Comparison of ENCODE assay signal across 9 cellular contexts in genomic region chr11:16981651-16982194, GRCh38. TPM values are rescaled to one million over a fixed set of nuclear protein-coding genes. Genes with fewer than 3 reads are reported as not detected.
DNase-seq lines count a peak whose midpoint lies in the region; ATAC-seq and TF ChIP-seq lines count a peak whose summit lies in the region.
"Had no signal": no experiment of that assay in that cellular context is flagged by ENCODE, and none has a peak within 500 bp of the region (broad histone marks: within the 10 kb centered on the region; RNA-seq: fewer than 3 reads in every experiment).

No MANE protein-coding gene starts in this region.

- no peaks in the 10 kb centered on the region for H3K9me3 ChIP-seq in tibial nerve
- H3K9me3 ChIP-seq: A549 had no signal

- ATAC-seq in left lobe of liver (peak; percentile 7), GM21737 (IDR thresholded peaks at IDR 0.05; ENCODE audit: unreplicated experiment) (no peak)

- TF ChIP-seq CTCF in coronary artery (IDR thresholded peaks at IDR 0.05), result no peak
- TF ChIP-seq CTCF in tibial nerve (IDR thresholded peaks at IDR 0.05), result no peak
- no peak for TF ChIP-seq CTCF in GM10248 (IDR thresholded peaks at IDR 0.05; ENCODE audit: control extremely low read depth, extremely low read depth, low read depth, missing control alignments)

- POLR2A ChIA-PET in GM10248 (lab: Yijun Ruan, JAX), result no interaction called here

- peak in 2 of 3 experiments; percentile 8 to 36 for DNase-seq in NCI-H1417 (lab: John Stamatoyannopoulos, UW)
- DNase-seq in NCI-H1417 treated with DMSO at 0.1 percent for 48 hours (lab: John Stamatoyannopoulos, UW), result no peak
- DNase-seq in coronary artery (ENCODE audit: low spot score), result no peak
- no peak for DNase-seq in left lobe of liver (ENCODE audit: low spot score)
- peak; percentile 36 to 52 for DNase-seq in tibial nerve (ENCODE audit: low spot score in 2 of 2)
- DNase-seq in GM10248 (ENCODE audit: extremely low spot score), result no peak
- no peak for DNase-seq in SKM-1 (lab: John Stamatoyannopoulos, UW; ENCODE audit: unreplicated experiment)

- H3K27ac ChIP-seq in coronary artery (peak overlapping the region; percentile 10 to 30), tibial nerve (peak overlapping the region; percentile 69 to 93 (median 84))
- H3K27ac ChIP-seq: A549 had no signal

- WGBS in tibial nerve, 2 donors, result 18 to 44% methylated on average over 9 of the region's 9 CpGs

- H3K4me3 ChIP-seq in coronary artery, result peak overlapping the region; percentile 4
- H3K4me3 ChIP-seq in tibial nerve, result peak overlapping the region in 1 of 4 donors; percentile 3
- H3K4me3 ChIP-seq: A549 had no signal

- no peak for TF ChIP-seq POLR2A in tibial nerve (IDR thresholded peaks at IDR 0.05)

- H3K36me3 ChIP-seq in tibial nerve, result no peaks in the 10 kb centered on the region

- TF ChIP-seq EP300 in tibial nerve (IDR thresholded peaks at IDR 0.05), result peak; percentile 49 to 81

- CTCF ChIA-PET in GM10248 (lab: Yijun Ruan, JAX), result interaction anchor here (1.5 kb wide), 1 partner anchor 20 kb away, joined by 3 read pairs; no protein-coding TSS in a partner anchor

- peaks cover 0 to 96% (median 61%) of the 10 kb centered on the region in 4 donors for H3K4me1 ChIP-seq in tibial nerve

- H3K27me3 ChIP-seq in tibial nerve, result no peaks in the 10 kb centered on the region

RNA-seq across cellular contexts. Expression of gene PLEKHA7, which starts 32.5 kb away (rescaled TPM):
- total RNA-seq in left lobe of liver (25.8 TPM), tibial nerve (10 to 100 TPM; 41.6 to 56.7 (median 50.1) TPM)

Comparison
In these comparisons a context has a peak if more than half of its experiments do, and no peak if none do; other contexts are left out.
1. DNase-seq: peak in NCI-H1417 (2 of 3) and tibial nerve (2 of 2); none in NCI-H1417 treated with DMSO at 0.1 percent for 48 hours (single experiment), coronary artery (single experiment), left lobe of liver (single experiment), GM10248 (single experiment) and SKM-1 (single experiment).